1 cellular context compared by ENCODE assay signal in the genomic region with DNA sequence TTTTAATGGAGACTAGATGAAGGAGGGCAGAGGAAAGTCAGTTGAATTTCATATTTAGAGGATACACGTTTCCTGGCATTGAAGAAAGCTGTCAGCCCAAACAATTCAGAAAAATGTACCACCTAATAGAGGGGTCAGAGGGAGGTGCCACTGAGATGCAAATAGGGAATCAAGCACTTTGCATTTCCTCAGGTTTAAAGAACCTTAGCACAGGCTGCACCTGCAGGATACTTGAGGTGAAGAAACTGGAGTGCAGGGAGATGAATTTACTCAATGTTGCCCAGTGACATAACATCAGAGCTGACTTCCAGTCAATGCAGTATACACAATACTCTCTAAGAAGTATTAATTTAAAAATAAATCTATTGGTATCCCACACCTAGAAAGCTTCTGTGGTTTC.
TF ChIP-seq lines count a peak whose summit lies in the region.

No MANE protein-coding gene starts in this region.

TF ChIP-seq in GM23338, 12 proteins besides CTCF, POLR2A, EP300 and RAD21 (continued from another document):
- TF ChIP-seq ZNF114 (CRISPR knock-in tag; IDR thresholded peaks at IDR 0.05) (no peak), POLR2AphosphoS5 (IDR thresholded peaks at IDR 0.05; ENCODE audit: low read depth) (no peak)
